8 cellular contexts compared by ENCODE assay signal in genomic region chr22:31347251-31348008, GRCh38. TPM values are rescaled to one million over a fixed set of nuclear protein-coding genes. Genes with fewer than 3 reads are reported as not detected.
A peak's percentile ranks its signal among the peaks of the same experiment; 100 is the strongest.
DNase-seq lines count a peak whose midpoint lies in the region; ATAC-seq and TF ChIP-seq lines count a peak whose summit lies in the region.

No MANE protein-coding gene starts in this region.

- H2AFZ ChIP-seq in OCI-LY3 (ENCODE audit: low read depth, low read length): peak overlapping the region; percentile 48; the same call in 1 of the 2 replicates

- peaks cover 30 to 40% (median 32%) of the 10 kb centered on the region in 3 donors for H3K4me1 Mint-ChIP-seq in CD8-positive, alpha-beta memory T cell
- peaks cover 33% of the 10 kb centered on the region for H3K4me1 Mint-ChIP-seq in activated T-cell treated with anti-CD3 and anti-CD28 coated beads, Interleukin-2, amount 50 U/mL, for 24 hours (ENCODE audit: low read depth)

- peak; percentile 20 to 62 (median 40) for DNase-seq in CD8-positive, alpha-beta memory T cell
- peak; percentile 46 to 79 for DNase-seq in HL-60 (ENCODE audit: low read depth in 1 of 2, low spot score in 1 of 2)
- DNase-seq in activated T-cell treated with anti-CD3 and anti-CD28 coated beads, Interleukin-2, amount 50 U/mL, for 24 hours: peak; percentile 83
- peak; percentile 74 to 75 for DNase-seq in erythroblast (lab: John Stamatoyannopoulos, UW)
- peak; percentile 64 for DNase-seq in mucosa of gallbladder (ENCODE audit: low spot score)
- peak; percentile 34 for DNase-seq in stimulated activated CD8-positive, alpha-beta memory T cell treated with anti-CD3 and anti-CD28 coated beads, Interleukin-7, amount 100 ng/mL, for 24 hours (ENCODE audit: low read depth)

- H3K27ac ChIP-seq in CD8-positive, alpha-beta memory T cell (ENCODE audit: low read depth, low read length): peak overlapping the region; percentile 48
- H3K27ac ChIP-seq in HL-60 (replicated peaks): peak overlapping the region; percentile 97
- peak overlapping the region; percentile 75 for H3K27ac ChIP-seq in OCI-LY3 (ENCODE audit: low read length)

- peaks cover 0 to 26% (median 0%) of the 10 kb centered on the region in 3 donors for H3K36me3 Mint-ChIP-seq in CD8-positive, alpha-beta memory T cell
- H3K36me3 Mint-ChIP-seq in activated T-cell treated with anti-CD3 and anti-CD28 coated beads, Interleukin-2, amount 50 U/mL, for 24 hours (ENCODE audit: low read depth): peaks cover 37% of the 10 kb centered on the region

- ATAC-seq in HG03442 (IDR thresholded peaks at IDR 0.05; ENCODE audit: unreplicated experiment): no peak

- H3K4me2 ChIP-seq in OCI-LY3 (ENCODE audit: low read length): peak overlapping the region; percentile 90

- H4K20me1 ChIP-seq in OCI-LY3 (ENCODE audit: insufficient read depth, low read length): peaks cover 32% of the 10 kb centered on the region

- peaks cover 17% of the 10 kb centered on the region for H3K36me3 ChIP-seq in CD8-positive, alpha-beta memory T cell (ENCODE audit: insufficient read depth, low read length)
- peaks cover 28% of the 10 kb centered on the region for H3K36me3 ChIP-seq in OCI-LY3 (replicated peaks; ENCODE audit: low read depth, low read length)

- peak overlapping the region; percentile 86 for H3K9ac ChIP-seq in OCI-LY3 (ENCODE audit: low read length)

- H3K27me3 Mint-ChIP-seq in CD8-positive, alpha-beta memory T cell: peaks cover 0 to under 1% of the 10 kb centered on the region in 2 donors
- H3K27me3 Mint-ChIP-seq in activated T-cell treated with anti-CD3 and anti-CD28 coated beads, Interleukin-2, amount 50 U/mL, for 24 hours: no peaks in the 10 kb centered on the region

- no peaks in the 10 kb centered on the region for H3K9me3 ChIP-seq in CD8-positive, alpha-beta memory T cell (ENCODE audit: low read length)
- H3K9me3 ChIP-seq in OCI-LY3 (ENCODE audit: insufficient read depth, low read length): no peaks in the 10 kb centered on the region

- CTCF ChIA-PET in CD8-positive, alpha-beta memory T cell (lab: Charles Lee): interaction anchor here (0.9 to 1.7 kb wide), 7 partner anchors 9 to 263 kb away, joined by 3 to 12 read pairs (median 3); partner anchors contain the start of genes DRG1 and PIK3IP1

- POLR2A ChIA-PET in CD8-positive, alpha-beta memory T cell (lab: Charles Lee): interaction anchor here (0.6 to 2.2 kb wide), 7 partner anchors 10 to 283 kb away, joined by 3 to 32 read pairs (median 3); partner anchors contain the start of gene SFI1

- TF ChIP-seq POLR2A in erythroblast (IDR thresholded peaks at IDR 0.05; ENCODE audit: low read length): peak; percentile 71

- no peak for TF ChIP-seq CTCF in HL-60 (IDR thresholded peaks at IDR 0.05; ENCODE audit: insufficient read depth, low read length)
- no peak for TF ChIP-seq CTCF in OCI-LY3 (IDR thresholded peaks at IDR 0.05; ENCODE audit: low read depth, low read length)

- H3K27me3 ChIP-seq in CD8-positive, alpha-beta memory T cell (ENCODE audit: insufficient read depth, low read length, poor library complexity, severe bottlenecking): no peaks in the 10 kb centered on the region
- no peaks in the 10 kb centered on the region for H3K27me3 ChIP-seq in HL-60 (ENCODE audit: insufficient read depth, poor library complexity, severe bottlenecking)
- H3K27me3 ChIP-seq in OCI-LY3 (ENCODE audit: low read depth, low read length): no peaks in the 10 kb centered on the region

- peak overlapping the region; percentile 80 to 94 (median 85) for H3K4me3 Mint-ChIP-seq in CD8-positive, alpha-beta memory T cell
- H3K4me3 Mint-ChIP-seq in activated T-cell treated with anti-CD3 and anti-CD28 coated beads, Interleukin-2, amount 50 U/mL, for 24 hours: peak overlapping the region; percentile 92

- H3K9me3 Mint-ChIP-seq in CD8-positive, alpha-beta memory T cell: no peaks in the 10 kb centered on the region
- no peaks in the 10 kb centered on the region for H3K9me3 Mint-ChIP-seq in activated T-cell treated with anti-CD3 and anti-CD28 coated beads, Interleukin-2, amount 50 U/mL, for 24 hours

- H3K27ac Mint-ChIP-seq in CD8-positive, alpha-beta memory T cell: peak overlapping the region; percentile 34 to 91 (median 76)
- peak overlapping the region; percentile 90 for H3K27ac Mint-ChIP-seq in activated T-cell treated with anti-CD3 and anti-CD28 coated beads, Interleukin-2, amount 50 U/mL, for 24 hours

- peaks cover 30% of the 10 kb centered on the region for H3K4me1 ChIP-seq in CD8-positive, alpha-beta memory T cell (ENCODE audit: insufficient read depth, low read length)
- H3K4me1 ChIP-seq in OCI-LY3 (ENCODE audit: low read length): peaks cover 25% of the 10 kb centered on the region

- peak overlapping the region; percentile 77 for H3K4me3 ChIP-seq in CD8-positive, alpha-beta memory T cell (ENCODE audit: low read length)
- H3K4me3 ChIP-seq in HL-60 (replicated peaks; ENCODE audit: insufficient read depth, low read length): peak overlapping the region; percentile 58
- peak overlapping the region; percentile 77 for H3K4me3 ChIP-seq in OCI-LY3 (ENCODE audit: low read length)

- peaks cover 42% of the 10 kb centered on the region for H3K79me2 ChIP-seq in OCI-LY3 (ENCODE audit: low read length)

RNA-seq across cellular contexts. Expression of gene PATZ1, which starts 1.3 kb away (rescaled TPM):
- 10 to 100 TPM; 32.4 to 35.6 TPM for total RNA-seq in CD8-positive, alpha-beta memory T cell
- 18.1 TPM for polyA plus RNA-seq in CD8-positive, alpha-beta memory T cell
- total RNA-seq in mucosa of gallbladder: 61.4 TPM

RNA-seq across cellular contexts. Expression of gene DRG1, which starts 52.0 kb away (rescaled TPM):
- 100 to 1,000 TPM; 115 to 117 TPM for total RNA-seq in CD8-positive, alpha-beta memory T cell
- 70.1 TPM for polyA plus RNA-seq in CD8-positive, alpha-beta memory T cell
- total RNA-seq in mucosa of gallbladder: 45.6 TPM

RNA-seq across cellular contexts. Expression of gene PIK3IP1, which starts 55.1 kb away (rescaled TPM):
- total RNA-seq in CD8-positive, alpha-beta memory T cell: 10 to 100 TPM; 32.2 to 35.3 TPM
- polyA plus RNA-seq in CD8-positive, alpha-beta memory T cell: 350 TPM
- total RNA-seq in mucosa of gallbladder: 48.0 TPM
